9 cellular contexts compared by ENCODE assay signal in genomic region chr11:2390091-2390870, GRCh38. TPM values are rescaled to one million over a fixed set of nuclear protein-coding genes. Genes with fewer than 3 reads are reported as not detected.
DNase-seq lines count a peak whose midpoint lies in the region; ATAC-seq and TF ChIP-seq lines count a peak whose summit lies in the region.
"Had no signal": no experiment of that assay in that cellular context is flagged by ENCODE, and none has a peak within 500 bp of the region (broad histone marks: within the 10 kb centered on the region; RNA-seq: fewer than 3 reads in every experiment).

No MANE protein-coding gene starts in this region.

- no peaks in the 10 kb centered on the region for H3K27me3 Mint-ChIP-seq in activated CD8-positive, alpha-beta memory T cell treated with anti-CD3 and anti-CD28 coated beads, Interleukin-2, amount 10 ng/mL, durations not matched to agents 7 days and 5 days
- no peaks in the 10 kb centered on the region for H3K27me3 Mint-ChIP-seq in memory B cell

- no peaks in the 10 kb centered on the region for H3K9me3 Mint-ChIP-seq in activated CD8-positive, alpha-beta memory T cell treated with anti-CD3 and anti-CD28 coated beads, Interleukin-2, amount 10 ng/mL, durations not matched to agents 7 days and 5 days (ENCODE audit: low read depth)
- H3K9me3 Mint-ChIP-seq in memory B cell = no peaks in the 10 kb centered on the region

- CTCF ChIA-PET in activated CD8-positive, alpha-beta memory T cell treated with anti-CD3 and anti-CD28 coated beads, Interleukin-2, amount 10 ng/mL, durations not matched to agents 7 days and 5 days (lab: Charles Lee) = interaction anchor here (2.8 kb wide), 1 partner anchor 9 kb away, joined by 9 read pairs; the partner anchor contains the start of gene TSSC4

- H3K27ac Mint-ChIP-seq in activated CD8-positive, alpha-beta memory T cell treated with anti-CD3 and anti-CD28 coated beads, Interleukin-2, amount 10 ng/mL, durations not matched to agents 7 days and 5 days = peak overlapping the region; percentile 72
- peak overlapping the region; percentile 36 for H3K27ac Mint-ChIP-seq in memory B cell

- peaks cover 52% of the 10 kb centered on the region for H3K4me1 Mint-ChIP-seq in activated CD8-positive, alpha-beta memory T cell treated with anti-CD3 and anti-CD28 coated beads, Interleukin-2, amount 10 ng/mL, durations not matched to agents 7 days and 5 days
- peaks cover 56% of the 10 kb centered on the region for H3K4me1 Mint-ChIP-seq in memory B cell

- DNase-seq in activated CD8-positive, alpha-beta memory T cell treated with anti-CD3 and anti-CD28 coated beads, Interleukin-2, amount 10 ng/mL, durations not matched to agents 7 days and 5 days = no peak
- DNase-seq in activated CD8-positive, alpha-beta memory T cell treated with anti-CD3 and anti-CD28 coated beads, Interleukin-2, amount 50 U/mL, for 4 hours = no peak
- DNase-seq in caudate nucleus (lab: John Stamatoyannopoulos, UW) (peak in 1 of 61 donors; percentile 26), memory B cell (ENCODE audit: low spot score in 2 of 2) (no peak), GM10266 (ENCODE audit: extremely low spot score) (no peak)
- no peak for DNase-seq in activated CD4-positive, alpha-beta T cell treated with anti-CD3 and anti-CD28 coated beads for 4 hours
- DNase-seq: SW 1271 had no signal

- no peak for TF ChIP-seq CTCF in GM10266 (IDR thresholded peaks at IDR 0.05; ENCODE audit: control insufficient read depth, insufficient read depth, low read depth, missing control alignments)

- no peak overlapping the region for H3K4me3 Mint-ChIP-seq in activated CD8-positive, alpha-beta memory T cell treated with anti-CD3 and anti-CD28 coated beads, Interleukin-2, amount 10 ng/mL, durations not matched to agents 7 days and 5 days
- H3K4me3 Mint-ChIP-seq in memory B cell = peak overlapping the region; percentile 56

- ATAC-seq in activated CD8-positive, alpha-beta memory T cell treated with anti-CD3 and anti-CD28 coated beads, Interleukin-2, amount 10 ng/mL, durations not matched to agents 7 days and 5 days = no peak
- ATAC-seq in memory B cell (ENCODE audit: low read depth) (no peak), GM18870 (IDR thresholded peaks at IDR 0.05; ENCODE audit: unreplicated experiment) (no peak)

- peaks cover 2% of the 10 kb centered on the region for H3K36me3 Mint-ChIP-seq in activated CD8-positive, alpha-beta memory T cell treated with anti-CD3 and anti-CD28 coated beads, Interleukin-2, amount 10 ng/mL, durations not matched to agents 7 days and 5 days
- peaks cover 6% of the 10 kb centered on the region for H3K36me3 Mint-ChIP-seq in memory B cell

- peak overlapping the region; percentile 94 for H3K27ac ChIP-seq in caudate nucleus (ENCODE audit: low read depth, low read length)
- H3K27ac ChIP-seq in temporal lobe (ENCODE audit: low read depth, low read length) = peak overlapping the region; percentile 84

RNA-seq across cellular contexts. Expression of gene TSSC4, which starts 10.3 kb away (rescaled TPM):
- total RNA-seq in activated CD8-positive, alpha-beta memory T cell treated with anti-CD3 and anti-CD28 coated beads, Interleukin-2, amount 10 ng/mL, durations not matched to agents 7 days and 5 days = 10 to 100 TPM; 48.4 to 52.1 TPM
- 15.5 TPM for total RNA-seq in temporal lobe

RNA-seq across cellular contexts. Expression of gene CD81, which starts 13.2 kb away (rescaled TPM):
- 100 to 1,000 TPM; 162 to 192 TPM for total RNA-seq in activated CD8-positive, alpha-beta memory T cell treated with anti-CD3 and anti-CD28 coated beads, Interleukin-2, amount 10 ng/mL, durations not matched to agents 7 days and 5 days
- 93.7 TPM for total RNA-seq in temporal lobe

RNA-seq across cellular contexts. Expression of gene TRPM5, which starts 54.0 kb away (rescaled TPM):
- total RNA-seq in activated CD8-positive, alpha-beta memory T cell treated with anti-CD3 and anti-CD28 coated beads, Interleukin-2, amount 10 ng/mL, durations not matched to agents 7 days and 5 days = not detected
- not detected for total RNA-seq in temporal lobe

RNA-seq across cellular contexts. Expression of gene KCNQ1, which starts 54.5 kb away (rescaled TPM):
- total RNA-seq in activated CD8-positive, alpha-beta memory T cell treated with anti-CD3 and anti-CD28 coated beads, Interleukin-2, amount 10 ng/mL, durations not matched to agents 7 days and 5 days = 1 to 10 TPM; 4.3 to 9.2 TPM
- total RNA-seq in temporal lobe = 0.49 TPM
